In the genomic region with DNA sequence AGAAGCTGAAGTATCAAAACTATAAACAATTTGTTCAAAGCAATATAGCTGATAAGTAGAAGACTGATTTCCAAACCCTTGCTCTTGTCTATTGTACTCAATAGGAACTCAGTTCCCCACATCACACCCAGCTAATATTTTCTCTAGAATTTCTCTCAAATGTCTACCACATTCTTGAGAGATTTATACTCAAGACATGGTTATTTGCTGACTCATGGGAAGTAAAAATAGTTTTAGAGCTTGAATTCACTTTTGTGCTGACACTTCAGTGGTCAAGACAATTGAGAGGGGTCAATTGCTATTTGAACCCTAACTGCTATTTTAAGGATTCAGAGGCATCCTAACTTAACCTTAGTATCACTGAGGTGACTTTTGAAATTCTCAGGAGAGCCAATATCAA, we compare ENCODE assay signal across 27 cellular contexts.
"Had no signal": no experiment of that assay in that cellular context is flagged by ENCODE, and none has a peak within 500 bp of the region (broad histone marks: within the 10 kb centered on the region; RNA-seq: fewer than 3 reads in every experiment).

No MANE protein-coding gene starts in this region.

- DNase-seq: activated CD4-positive, alpha-beta T cell treated with anti-CD3 and anti-CD28 coated beads for 1 hour; activated CD4-positive, alpha-beta T cell treated with anti-CD3 and anti-CD28 coated beads, Interleukin-2, amount 50 U/mL, for 1 hour; activated CD8-positive, alpha-beta T cell treated with anti-CD3 and anti-CD28 coated beads, Interleukin-2, amount 10 ng/mL, durations not matched to agents 7 days and 5 days; adrenal gland; cerebellar nuclear complex; heart left ventricle; left ventricle myocardium superior; mammary epithelial cell; nephron progenitor cell; nucleus accumbens; sigmoid colon; spleen; stimulated activated CD4-positive, alpha-beta T cell treated with anti-CD3 and anti-CD28 coated beads, Interleukin-4, amount 100 ng/mL, for 24 hours; stimulated activated naive CD4-positive, alpha-beta T cell treated with Interleukin-2 at 50 U/mL for 16 hours; T-cell had no signal

- H3K9me3 Mint-ChIP-seq: activated naive CD4-positive, alpha-beta T cell treated with anti-CD3 and anti-CD28 coated beads, Interleukin-2, amount 50 U/mL, for 72 hours; activated T-helper 17 cell treated with anti-CD3 and anti-CD28 coated beads, Interleukin-2, amount 50 U/mL, for 72 hours; mesothelial cell of epicardium; nephron progenitor cell; T-cell; T-helper 2 cell treated with Interferon-gamma antibody and Interleukin-4, amounts not matched to agents 5 μg/mL and 100 μg/mL, for 36 hours; type B pancreatic cell had no signal

- H3K36me3 ChIP-seq: adrenal gland, ascending aorta, spleen, thoracic aorta, vagina had no signal

- H3K79me2 ChIP-seq: parathyroid adenoma had no signal

- H3K9ac ChIP-seq: parathyroid adenoma had no signal

- H3K27me3 ChIP-seq: adrenal gland, ascending aorta, heart left ventricle, sigmoid colon, spleen, vagina had no signal

- H3K27me3 Mint-ChIP-seq: activated T-helper 17 cell treated with anti-CD3 and anti-CD28 coated beads, Interleukin-2, amount 50 U/mL, for 72 hours; T-cell; type B pancreatic cell had no signal

- ATAC-seq: activated CD8-positive, alpha-beta T cell treated with anti-CD3 and anti-CD28 coated beads, Interleukin-2, amount 10 ng/mL, durations not matched to agents 7 days and 5 days; activated naive CD4-positive, alpha-beta T cell treated with anti-CD3 and anti-CD28 coated beads, Interleukin-2, amount 50 U/mL, for 72 hours; activated T-helper 17 cell treated with anti-CD3 and anti-CD28 coated beads, Interleukin-2, amount 50 U/mL, for 72 hours; heart left ventricle; left ventricle myocardium superior; T-cell had no signal

- H3K4me1 ChIP-seq: adrenal gland, ascending aorta, heart left ventricle, parathyroid adenoma, sigmoid colon, spleen, vagina had no signal

- H3K36me3 Mint-ChIP-seq: activated naive CD4-positive, alpha-beta T cell treated with anti-CD3 and anti-CD28 coated beads, Interleukin-2, amount 50 U/mL, for 72 hours; mesothelial cell of epicardium; T-cell; type B pancreatic cell had no signal

- H3K4me3 ChIP-seq: adrenal gland, ascending aorta, coronary artery, heart left ventricle, sigmoid colon, spleen, thoracic aorta, vagina had no signal

- H3K4me1 Mint-ChIP-seq: activated T-helper 17 cell treated with anti-CD3 and anti-CD28 coated beads, Interleukin-2, amount 50 U/mL, for 72 hours; mesothelial cell of epicardium; nephron progenitor cell; T-cell had no signal

- H3K4me3 Mint-ChIP-seq: activated CD8-positive, alpha-beta T cell treated with anti-CD3 and anti-CD28 coated beads, Interleukin-2, amount 10 ng/mL, durations not matched to agents 7 days and 5 days; activated T-helper 17 cell treated with anti-CD3 and anti-CD28 coated beads, Interleukin-2, amount 50 U/mL, for 72 hours; mesothelial cell of epicardium; nephron progenitor cell; T-cell; T-helper 2 cell treated with Interferon-gamma antibody and Interleukin-4, amounts not matched to agents 5 μg/mL and 100 μg/mL, for 36 hours; type B pancreatic cell had no signal

- H3K9me3 ChIP-seq: adrenal gland, ascending aorta, heart left ventricle, sigmoid colon, spleen, thoracic aorta, vagina had no signal

- H3K27ac ChIP-seq: adrenal gland, ascending aorta, coronary artery, epithelial cell of prostate, heart left ventricle, parathyroid adenoma, sigmoid colon, spleen, thoracic aorta, vagina, VCaP had no signal

- H2AFZ ChIP-seq: parathyroid adenoma had no signal

- H3K27ac Mint-ChIP-seq: activated CD8-positive, alpha-beta T cell treated with anti-CD3 and anti-CD28 coated beads, Interleukin-2, amount 10 ng/mL, durations not matched to agents 7 days and 5 days; activated naive CD4-positive, alpha-beta T cell treated with anti-CD3 and anti-CD28 coated beads, Interleukin-2, amount 50 U/mL, for 72 hours; activated T-helper 17 cell treated with anti-CD3 and anti-CD28 coated beads, Interleukin-2, amount 50 U/mL, for 72 hours; mesothelial cell of epicardium; nephron progenitor cell; T-cell; T-helper 2 cell treated with Interferon-gamma antibody and Interleukin-4, amounts not matched to agents 5 μg/mL and 100 μg/mL, for 36 hours; type B pancreatic cell had no signal
